In the genomic region with DNA sequence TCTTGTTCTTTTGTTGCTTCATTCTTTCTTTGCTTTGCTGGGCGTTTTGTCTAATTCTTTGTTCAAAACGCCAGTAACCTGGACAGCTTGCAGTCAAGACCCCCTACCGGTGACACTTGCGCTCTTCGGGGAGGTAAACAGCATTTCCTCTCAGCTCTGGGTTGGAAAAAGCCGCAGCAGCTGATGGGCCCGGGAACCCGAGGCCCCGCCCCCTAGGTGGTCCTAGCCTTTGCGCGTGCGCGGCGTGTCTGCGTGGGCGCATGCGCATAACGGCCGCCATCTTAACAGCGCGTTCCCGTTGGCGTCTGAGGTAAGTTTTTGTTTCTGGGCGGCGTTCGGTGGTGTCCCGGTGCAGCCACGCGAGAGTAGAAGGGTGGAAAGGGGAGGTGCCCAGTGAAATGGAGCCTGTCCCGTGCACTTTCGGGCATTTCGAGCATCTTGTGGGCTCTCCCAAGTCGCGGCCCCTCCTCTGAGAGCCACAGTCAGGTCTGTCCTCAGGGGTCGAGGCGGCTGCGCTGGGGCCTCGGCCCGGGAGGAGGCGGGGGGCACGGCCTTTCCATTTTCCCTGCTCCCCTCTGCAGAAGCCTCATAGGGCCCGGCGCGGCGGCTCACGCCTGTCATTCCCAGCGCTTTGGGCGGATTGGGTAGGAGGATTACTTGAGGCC, we compare ENCODE assay signal across 1 cellular context.
TF ChIP-seq lines count a peak whose summit lies in the region.

A gene (plus strand): TSS at position 261 of the 665 bp plus-strand sequence. CDS start 14,371 bp downstream, outside the sequence.

TF ChIP-seq in HepG2, 621 proteins besides CTCF, POLR2A, EP300 and RAD21 (continued from another document and continues in another):
- no peak for TF ChIP-seq GABPA (IDR thresholded peaks at IDR 0.05; ENCODE audit: low read depth, low read length)
- 0 out of 2 replicates have a peak, but pooled peaks have one; percentile 42 for TF ChIP-seq GABPA (CRISPR knock-in tag; IDR thresholded peaks at IDR 0.05; ENCODE audit: low read depth)
- TF ChIP-seq HNRNPLL (IDR thresholded peaks at IDR 0.05; ENCODE audit: low read depth, low read length, poor library complexity, severe bottlenecking): peak; percentile 56
- TF ChIP-seq MXI1 (IDR thresholded peaks at IDR 0.05; ENCODE audit: borderline replicate concordance, low read depth, low read length): peak; percentile 36; the same call in 1 of the 3 replicates
- peak; percentile 72; the same call in 1 of the 2 replicates for TF ChIP-seq IRF2 (CRISPR knock-in tag; IDR thresholded peaks at IDR 0.05)
- 0 out of 2 replicates have a peak, but pooled peaks have one; percentile 26 for TF ChIP-seq SP4 (CRISPR knock-in tag; IDR thresholded peaks at IDR 0.05)
- 0 out of 2 replicates have a peak, but pooled peaks have one; percentile 35 for TF ChIP-seq YEATS2 (CRISPR knock-in tag; IDR thresholded peaks at IDR 0.05; ENCODE audit: borderline replicate concordance)
- TF ChIP-seq, protein P1, sequence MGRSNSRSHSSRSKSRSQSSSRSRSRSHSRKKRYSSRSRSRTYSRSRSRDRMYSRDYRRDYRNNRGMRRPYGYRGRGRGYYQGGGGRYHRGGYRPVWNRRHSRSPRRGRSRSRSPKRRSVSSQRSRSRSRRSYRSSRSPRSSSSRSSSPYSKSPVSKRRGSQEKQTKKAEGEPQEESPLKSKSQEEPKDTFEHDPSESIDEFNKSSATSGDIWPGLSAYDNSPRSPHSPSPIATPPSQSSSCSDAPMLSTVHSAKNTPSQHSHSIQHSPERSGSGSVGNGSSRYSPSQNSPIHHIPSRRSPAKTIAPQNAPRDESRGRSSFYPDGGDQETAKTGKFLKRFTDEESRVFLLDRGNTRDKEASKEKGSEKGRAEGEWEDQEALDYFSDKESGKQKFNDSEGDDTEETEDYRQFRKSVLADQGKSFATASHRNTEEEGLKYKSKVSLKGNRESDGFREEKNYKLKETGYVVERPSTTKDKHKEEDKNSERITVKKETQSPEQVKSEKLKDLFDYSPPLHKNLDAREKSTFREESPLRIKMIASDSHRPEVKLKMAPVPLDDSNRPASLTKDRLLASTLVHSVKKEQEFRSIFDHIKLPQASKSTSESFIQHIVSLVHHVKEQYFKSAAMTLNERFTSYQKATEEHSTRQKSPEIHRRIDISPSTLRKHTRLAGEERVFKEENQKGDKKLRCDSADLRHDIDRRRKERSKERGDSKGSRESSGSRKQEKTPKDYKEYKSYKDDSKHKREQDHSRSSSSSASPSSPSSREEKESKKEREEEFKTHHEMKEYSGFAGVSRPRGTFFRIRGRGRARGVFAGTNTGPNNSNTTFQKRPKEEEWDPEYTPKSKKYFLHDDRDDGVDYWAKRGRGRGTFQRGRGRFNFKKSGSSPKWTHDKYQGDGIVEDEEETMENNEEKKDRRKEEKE (IDR thresholded peaks at IDR 0.05): no peak
- TF ChIP-seq, protein P2, sequence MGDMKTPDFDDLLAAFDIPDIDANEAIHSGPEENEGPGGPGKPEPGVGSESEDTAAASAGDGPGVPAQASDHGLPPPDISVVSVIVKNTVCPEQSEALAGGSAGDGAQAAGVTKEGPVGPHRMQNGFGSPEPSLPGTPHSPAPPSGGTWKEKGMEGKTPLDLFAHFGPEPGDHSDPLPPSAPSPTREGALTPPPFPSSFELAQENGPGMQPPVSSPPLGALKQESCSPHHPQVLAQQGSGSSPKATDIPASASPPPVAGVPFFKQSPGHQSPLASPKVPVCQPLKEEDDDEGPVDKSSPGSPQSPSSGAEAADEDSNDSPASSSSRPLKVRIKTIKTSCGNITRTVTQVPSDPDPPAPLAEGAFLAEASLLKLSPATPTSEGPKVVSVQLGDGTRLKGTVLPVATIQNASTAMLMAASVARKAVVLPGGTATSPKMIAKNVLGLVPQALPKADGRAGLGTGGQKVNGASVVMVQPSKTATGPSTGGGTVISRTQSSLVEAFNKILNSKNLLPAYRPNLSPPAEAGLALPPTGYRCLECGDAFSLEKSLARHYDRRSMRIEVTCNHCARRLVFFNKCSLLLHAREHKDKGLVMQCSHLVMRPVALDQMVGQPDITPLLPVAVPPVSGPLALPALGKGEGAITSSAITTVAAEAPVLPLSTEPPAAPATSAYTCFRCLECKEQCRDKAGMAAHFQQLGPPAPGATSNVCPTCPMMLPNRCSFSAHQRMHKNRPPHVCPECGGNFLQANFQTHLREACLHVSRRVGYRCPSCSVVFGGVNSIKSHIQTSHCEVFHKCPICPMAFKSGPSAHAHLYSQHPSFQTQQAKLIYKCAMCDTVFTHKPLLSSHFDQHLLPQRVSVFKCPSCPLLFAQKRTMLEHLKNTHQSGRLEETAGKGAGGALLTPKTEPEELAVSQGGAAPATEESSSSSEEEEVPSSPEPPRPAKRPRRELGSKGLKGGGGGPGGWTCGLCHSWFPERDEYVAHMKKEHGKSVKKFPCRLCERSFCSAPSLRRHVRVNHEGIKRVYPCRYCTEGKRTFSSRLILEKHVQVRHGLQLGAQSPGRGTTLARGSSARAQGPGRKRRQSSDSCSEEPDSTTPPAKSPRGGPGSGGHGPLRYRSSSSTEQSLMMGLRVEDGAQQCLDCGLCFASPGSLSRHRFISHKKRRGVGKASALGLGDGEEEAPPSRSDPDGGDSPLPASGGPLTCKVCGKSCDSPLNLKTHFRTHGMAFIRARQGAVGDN (CRISPR knock-in tag; IDR thresholded peaks at IDR 0.05): peak; percentile 62
- peak; percentile 55; the same call in 1 of the 2 replicates for TF ChIP-seq GATAD1 (CRISPR knock-in tag; IDR thresholded peaks at IDR 0.05)
- TF ChIP-seq SPEN (CRISPR knock-in tag; IDR thresholded peaks at IDR 0.05; ENCODE audit: low read depth): peak; percentile 71
- peak; percentile 61 for TF ChIP-seq PHF20 (CRISPR knock-in tag; IDR thresholded peaks at IDR 0.05)
- TF ChIP-seq, protein P3, sequence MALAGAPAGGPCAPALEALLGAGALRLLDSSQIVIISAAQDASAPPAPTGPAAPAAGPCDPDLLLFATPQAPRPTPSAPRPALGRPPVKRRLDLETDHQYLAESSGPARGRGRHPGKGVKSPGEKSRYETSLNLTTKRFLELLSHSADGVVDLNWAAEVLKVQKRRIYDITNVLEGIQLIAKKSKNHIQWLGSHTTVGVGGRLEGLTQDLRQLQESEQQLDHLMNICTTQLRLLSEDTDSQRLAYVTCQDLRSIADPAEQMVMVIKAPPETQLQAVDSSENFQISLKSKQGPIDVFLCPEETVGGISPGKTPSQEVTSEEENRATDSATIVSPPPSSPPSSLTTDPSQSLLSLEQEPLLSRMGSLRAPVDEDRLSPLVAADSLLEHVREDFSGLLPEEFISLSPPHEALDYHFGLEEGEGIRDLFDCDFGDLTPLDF (CRISPR knock-in tag; IDR thresholded peaks at IDR 0.05): peak; percentile 6; the same call in 1 of the 2 replicates
- TF ChIP-seq NR2C2 (CRISPR knock-in tag; IDR thresholded peaks at IDR 0.05; ENCODE audit: borderline replicate concordance): peak; percentile 28; the same call in 1 of the 2 replicates
- no peak for TF ChIP-seq ZSCAN9 (CRISPR knock-in tag; IDR thresholded peaks at IDR 0.05; ENCODE audit: borderline replicate concordance)
- TF ChIP-seq TOPORS (CRISPR knock-in tag; IDR thresholded peaks at IDR 0.05): peak; percentile 48; the same call in 1 of the 2 replicates
- TF ChIP-seq CREB1 (IDR thresholded peaks at IDR 0.05): no peak
- TF ChIP-seq CREB1 (CRISPR knock-in tag; IDR thresholded peaks at IDR 0.05): 0 out of 2 replicates have a peak, but pooled peaks have one; percentile 5
- TF ChIP-seq HDAC1 (CRISPR knock-in tag; IDR thresholded peaks at IDR 0.05): peak; percentile 42
- TF ChIP-seq KDM2A (CRISPR knock-in tag; IDR thresholded peaks at IDR 0.05; ENCODE audit: borderline replicate concordance, low read depth): 0 out of 2 replicates have a peak, but pooled peaks have one; percentile 22
- no peak for TF ChIP-seq SMAD9 (CRISPR knock-in tag; IDR thresholded peaks at IDR 0.05)
- TF ChIP-seq ARNT2 (CRISPR knock-in tag; IDR thresholded peaks at IDR 0.05; ENCODE audit: low read depth): 0 out of 2 replicates have a peak, but pooled peaks have one; percentile 22
- TF ChIP-seq SNAPC2 (CRISPR knock-in tag; IDR thresholded peaks at IDR 0.05): no peak
- TF ChIP-seq TGIF2 (CRISPR knock-in tag; IDR thresholded peaks at IDR 0.05): no peak
- no peak for TF ChIP-seq RNF2 (conservative IDR thresholded peaks at IDR 0.05; ENCODE audit: low read depth)
- TF ChIP-seq, protein P4, sequence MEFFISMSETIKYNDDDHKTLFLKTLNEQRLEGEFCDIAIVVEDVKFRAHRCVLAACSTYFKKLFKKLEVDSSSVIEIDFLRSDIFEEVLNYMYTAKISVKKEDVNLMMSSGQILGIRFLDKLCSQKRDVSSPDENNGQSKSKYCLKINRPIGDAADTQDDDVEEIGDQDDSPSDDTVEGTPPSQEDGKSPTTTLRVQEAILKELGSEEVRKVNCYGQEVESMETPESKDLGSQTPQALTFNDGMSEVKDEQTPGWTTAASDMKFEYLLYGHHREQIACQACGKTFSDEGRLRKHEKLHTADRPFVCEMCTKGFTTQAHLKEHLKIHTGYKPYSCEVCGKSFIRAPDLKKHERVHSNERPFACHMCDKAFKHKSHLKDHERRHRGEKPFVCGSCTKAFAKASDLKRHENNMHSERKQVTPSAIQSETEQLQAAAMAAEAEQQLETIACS (CRISPR knock-in tag; IDR thresholded peaks at IDR 0.05): peak; percentile 24; the same call in 1 of the 2 replicates
- TF ChIP-seq ATAD3A (CRISPR knock-in tag; IDR thresholded peaks at IDR 0.05): no peak
- no peak for TF ChIP-seq MEIS1 (CRISPR knock-in tag; IDR thresholded peaks at IDR 0.05; ENCODE audit: borderline replicate concordance)
- TF ChIP-seq CHD2 (IDR thresholded peaks at IDR 0.05; ENCODE audit: low read depth, low read length): peak; percentile 92
- peak; percentile 70 for TF ChIP-seq PHF8 (CRISPR knock-in tag; IDR thresholded peaks at IDR 0.05)
- TF ChIP-seq, protein P5, sequence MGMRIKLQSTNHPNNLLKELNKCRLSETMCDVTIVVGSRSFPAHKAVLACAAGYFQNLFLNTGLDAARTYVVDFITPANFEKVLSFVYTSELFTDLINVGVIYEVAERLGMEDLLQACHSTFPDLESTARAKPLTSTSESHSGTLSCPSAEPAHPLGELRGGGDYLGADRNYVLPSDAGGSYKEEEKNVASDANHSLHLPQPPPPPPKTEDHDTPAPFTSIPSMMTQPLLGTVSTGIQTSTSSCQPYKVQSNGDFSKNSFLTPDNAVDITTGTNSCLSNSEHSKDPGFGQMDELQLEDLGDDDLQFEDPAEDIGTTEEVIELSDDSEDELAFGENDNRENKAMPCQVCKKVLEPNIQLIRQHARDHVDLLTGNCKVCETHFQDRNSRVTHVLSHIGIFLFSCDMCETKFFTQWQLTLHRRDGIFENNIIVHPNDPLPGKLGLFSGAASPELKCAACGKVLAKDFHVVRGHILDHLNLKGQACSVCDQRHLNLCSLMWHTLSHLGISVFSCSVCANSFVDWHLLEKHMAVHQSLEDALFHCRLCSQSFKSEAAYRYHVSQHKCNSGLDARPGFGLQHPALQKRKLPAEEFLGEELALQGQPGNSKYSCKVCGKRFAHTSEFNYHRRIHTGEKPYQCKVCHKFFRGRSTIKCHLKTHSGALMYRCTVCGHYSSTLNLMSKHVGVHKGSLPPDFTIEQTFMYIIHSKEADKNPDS (CRISPR knock-in tag; IDR thresholded peaks at IDR 0.05): no peak
- TF ChIP-seq POLR2G (IDR thresholded peaks at IDR 0.05; ENCODE audit: low read depth, low read length): peak; percentile 45; the same call in 1 of the 2 replicates
- TF ChIP-seq, protein P6, sequence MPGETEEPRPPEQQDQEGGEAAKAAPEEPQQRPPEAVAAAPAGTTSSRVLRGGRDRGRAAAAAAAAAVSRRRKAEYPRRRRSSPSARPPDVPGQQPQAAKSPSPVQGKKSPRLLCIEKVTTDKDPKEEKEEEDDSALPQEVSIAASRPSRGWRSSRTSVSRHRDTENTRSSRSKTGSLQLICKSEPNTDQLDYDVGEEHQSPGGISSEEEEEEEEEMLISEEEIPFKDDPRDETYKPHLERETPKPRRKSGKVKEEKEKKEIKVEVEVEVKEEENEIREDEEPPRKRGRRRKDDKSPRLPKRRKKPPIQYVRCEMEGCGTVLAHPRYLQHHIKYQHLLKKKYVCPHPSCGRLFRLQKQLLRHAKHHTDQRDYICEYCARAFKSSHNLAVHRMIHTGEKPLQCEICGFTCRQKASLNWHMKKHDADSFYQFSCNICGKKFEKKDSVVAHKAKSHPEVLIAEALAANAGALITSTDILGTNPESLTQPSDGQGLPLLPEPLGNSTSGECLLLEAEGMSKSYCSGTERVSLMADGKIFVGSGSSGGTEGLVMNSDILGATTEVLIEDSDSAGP (CRISPR knock-in tag; IDR thresholded peaks at IDR 0.05; ENCODE audit: borderline replicate concordance): peak; percentile 53; the same call in 1 of the 2 replicates
- peak; percentile 54; the same call in 1 of the 2 replicates for TF ChIP-seq ZFX (CRISPR knock-in tag; IDR thresholded peaks at IDR 0.05; ENCODE audit: low read depth)
- TF ChIP-seq, protein P7, sequence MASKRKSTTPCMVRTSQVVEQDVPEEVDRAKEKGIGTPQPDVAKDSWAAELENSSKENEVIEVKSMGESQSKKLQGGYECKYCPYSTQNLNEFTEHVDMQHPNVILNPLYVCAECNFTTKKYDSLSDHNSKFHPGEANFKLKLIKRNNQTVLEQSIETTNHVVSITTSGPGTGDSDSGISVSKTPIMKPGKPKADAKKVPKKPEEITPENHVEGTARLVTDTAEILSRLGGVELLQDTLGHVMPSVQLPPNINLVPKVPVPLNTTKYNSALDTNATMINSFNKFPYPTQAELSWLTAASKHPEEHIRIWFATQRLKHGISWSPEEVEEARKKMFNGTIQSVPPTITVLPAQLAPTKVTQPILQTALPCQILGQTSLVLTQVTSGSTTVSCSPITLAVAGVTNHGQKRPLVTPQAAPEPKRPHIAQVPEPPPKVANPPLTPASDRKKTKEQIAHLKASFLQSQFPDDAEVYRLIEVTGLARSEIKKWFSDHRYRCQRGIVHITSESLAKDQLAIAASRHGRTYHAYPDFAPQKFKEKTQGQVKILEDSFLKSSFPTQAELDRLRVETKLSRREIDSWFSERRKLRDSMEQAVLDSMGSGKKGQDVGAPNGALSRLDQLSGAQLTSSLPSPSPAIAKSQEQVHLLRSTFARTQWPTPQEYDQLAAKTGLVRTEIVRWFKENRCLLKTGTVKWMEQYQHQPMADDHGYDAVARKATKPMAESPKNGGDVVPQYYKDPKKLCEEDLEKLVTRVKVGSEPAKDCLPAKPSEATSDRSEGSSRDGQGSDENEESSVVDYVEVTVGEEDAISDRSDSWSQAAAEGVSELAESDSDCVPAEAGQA (IDR thresholded peaks at IDR 0.05; ENCODE audit: low read depth): peak; percentile 64; the same call in 1 of the 2 replicates
- TF ChIP-seq, protein P7 (CRISPR knock-in tag; IDR thresholded peaks at IDR 0.05; ENCODE audit: borderline replicate concordance): no peak
- no peak for TF ChIP-seq ZMYM2 (CRISPR knock-in tag; IDR thresholded peaks at IDR 0.05)
